ENCODE assay signal across 22 cellular contexts in the genomic region with DNA sequence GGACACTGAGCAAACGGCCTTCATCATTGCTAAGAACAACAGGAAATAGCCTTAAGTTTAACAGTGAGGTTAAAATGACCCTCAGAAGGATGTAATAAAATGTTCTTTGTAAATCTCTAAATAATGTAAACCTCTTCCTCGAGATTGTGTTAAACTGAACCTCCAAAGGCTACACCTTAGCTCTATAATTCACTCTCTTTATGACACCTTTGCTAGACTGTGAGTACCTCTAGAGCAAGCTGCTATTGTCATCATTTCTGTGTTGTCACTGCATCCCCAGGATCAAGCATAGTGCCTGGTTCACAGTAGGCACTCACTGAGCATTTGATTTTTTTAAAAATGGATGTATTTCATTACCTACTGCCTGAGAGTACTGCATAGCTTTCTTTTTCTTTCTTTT. TPM values are rescaled to one million over a fixed set of nuclear protein-coding genes. Genes with fewer than 3 reads are reported as not detected.
DNase-seq lines count a peak whose midpoint lies in the region; ATAC-seq and TF ChIP-seq lines count a peak whose summit lies in the region.
"Had no signal": no experiment of that assay in that cellular context is flagged by ENCODE, and none has a peak within 500 bp of the region (broad histone marks: within the 10 kb centered on the region; RNA-seq: fewer than 3 reads in every experiment).

No MANE protein-coding gene starts in this region.

- ATAC-seq in GM21825 (IDR thresholded peaks at IDR 0.05; ENCODE audit: unreplicated experiment) (no peak), GM18505 (IDR thresholded peaks at IDR 0.05; ENCODE audit: unreplicated experiment) (no peak)
- ATAC-seq: Right ventricle myocardium inferior had no signal

- H3K27ac ChIP-seq in breast epithelium, result no peak overlapping the region
- no peak overlapping the region for H3K27ac ChIP-seq in OCI-LY7 (ENCODE audit: low read depth, low read length, poor library complexity, severe bottlenecking)
- H3K27ac ChIP-seq: 22Rv1, PC-9, SJCRH30 had no signal

- peaks cover 4% of the 10 kb centered on the region for H3K36me3 Mint-ChIP-seq in MCF 10A (ENCODE audit: insufficient read depth, unreplicated experiment)
- H3K36me3 Mint-ChIP-seq in nephron (ENCODE audit: low read depth), result no peaks in the 10 kb centered on the region
- H3K36me3 Mint-ChIP-seq in chondrocyte (ENCODE audit: low read depth), result peaks cover 2% of the 10 kb centered on the region

- no peaks in the 10 kb centered on the region for H3K9me3 ChIP-seq in breast epithelium
- H3K9me3 ChIP-seq in OCI-LY7 (ENCODE audit: low read length), result no peaks in the 10 kb centered on the region
- H3K9me3 ChIP-seq: SJCRH30 had no signal

- POLR2A ChIA-PET in MCF 10A (lab: Yijun Ruan, JAX) (no interaction called here), OCI-LY7 (lab: Charles Lee) (interaction anchor here (0.6 to 1.6 kb wide), 4 partner anchors 10 to 124 kb away, joined by 3 to 6 read pairs (median 3); no protein-coding TSS in a partner anchor)

- no peak overlapping the region for H2AFZ ChIP-seq in OCI-LY7 (ENCODE audit: low read length)
- H2AFZ ChIP-seq: PC-9 had no signal

- intact Hi-C loops in MCF 10A (cut with micrococcal nuclease), result no loop called here
- intact Hi-C loops in breast epithelium (cut with DNase I; ENCODE audit: low total_unique reads), result no loop called here
- intact Hi-C loops in OCI-LY7 (cut with micrococcal nuclease; ENCODE audit: unreplicated experiment), result no loop called here

- H3K9me2 ChIP-seq in OCI-LY7 (ENCODE audit: insufficient read depth, low read length), result no peaks in the 10 kb centered on the region

- no peaks in the 10 kb centered on the region for H4K20me1 ChIP-seq in OCI-LY7 (ENCODE audit: insufficient read depth, low read length)

- TF ChIP-seq POLR2A in breast epithelium (IDR thresholded peaks at IDR 0.05), result no peak
- TF ChIP-seq POLR2A in GM18505 (IDR thresholded peaks at IDR 0.05; ENCODE audit: borderline replicate concordance, extremely low read depth, insufficient read depth, insufficient read length), result no peak

- CTCF ChIA-PET in MCF 10A (lab: Yijun Ruan, JAX) (interaction anchor here (0.7 kb wide), 1 partner anchor 485 kb away, joined by 3 read pairs; no protein-coding TSS in a partner anchor), OCI-LY7 (lab: Charles Lee; ENCODE audit: unreplicated experiment) (no interaction called here)

- DNase-seq in MCF 10A (ENCODE audit: unreplicated experiment) (no peak), breast epithelium (ENCODE audit: low spot score in 2 of 2) (no peak), fibroblast of villous mesenchyme (ENCODE audit: low read depth) (peak; percentile 60), OCI-LY7 (ENCODE audit: low spot score) (no peak), chondrocyte (ENCODE audit: low spot score) (no peak)
- DNase-seq: ACHN, Calu3, DMS153, HCEC 1CT, KG1, NCI-H1092 treated with DMSO at 0.1 percent for 48 hours, NCI-H1436, NCI-H187 treated with DMSO at 0.1 percent for 48 hours, NCI-H524, NCI-H748 treated with DMSO at 0.1 percent for 48 hours, PC-9 had no signal

- H3K9me3 Mint-ChIP-seq in MCF 10A (ENCODE audit: unreplicated experiment) (peaks cover 10% of the 10 kb centered on the region), nephron (peaks cover 5% of the 10 kb centered on the region), chondrocyte (ENCODE audit: low read depth) (peaks cover 10% of the 10 kb centered on the region)

- no peaks in the 10 kb centered on the region for H3K27me3 ChIP-seq in breast epithelium
- H3K27me3 ChIP-seq: SJCRH30 had no signal

- H3K27me3 Mint-ChIP-seq in MCF 10A (ENCODE audit: insufficient read depth, unreplicated experiment) (no peaks in the 10 kb centered on the region), nephron (ENCODE audit: low read depth) (peaks cover 4% of the 10 kb centered on the region), chondrocyte (ENCODE audit: low read depth) (no peaks in the 10 kb centered on the region)

- no peaks in the 10 kb centered on the region for H3K4me1 ChIP-seq in breast epithelium
- H3K4me1 ChIP-seq in OCI-LY7 (ENCODE audit: insufficient read depth, low read length, poor library complexity, severe bottlenecking), result peaks cover 29% of the 10 kb centered on the region
- H3K4me1 ChIP-seq: SJCRH30 had no signal

- no peak overlapping the region for H3K4me3 ChIP-seq in breast epithelium
- no peak overlapping the region for H3K4me3 ChIP-seq in fibroblast of villous mesenchyme (ENCODE audit: low read depth, low read length)
- no peak overlapping the region for H3K4me3 ChIP-seq in OCI-LY7 (ENCODE audit: low read depth, low read length, poor library complexity, severe bottlenecking)
- H3K4me3 ChIP-seq: PC-9, SJCRH30 had no signal

- H3K4me3 Mint-ChIP-seq in MCF 10A (ENCODE audit: unreplicated experiment) (no peak overlapping the region), nephron (no peak overlapping the region), chondrocyte (ENCODE audit: unreplicated experiment) (no peak overlapping the region)

- H3K27ac Mint-ChIP-seq in MCF 10A (ENCODE audit: low read depth, unreplicated experiment), result peak overlapping the region; percentile 37
- peak overlapping the region; percentile 75 to 84 (median 77) for H3K27ac Mint-ChIP-seq in nephron
- H3K27ac Mint-ChIP-seq in chondrocyte (ENCODE audit: unreplicated experiment), result no peak overlapping the region

- H3K4me1 Mint-ChIP-seq in MCF 10A (ENCODE audit: insufficient read depth, unreplicated experiment) (peaks cover 18% of the 10 kb centered on the region), nephron (peaks cover 18% of the 10 kb centered on the region), chondrocyte (ENCODE audit: low read depth) (peaks cover 20% of the 10 kb centered on the region)

- no peak for TF ChIP-seq CTCF in MCF 10A (IDR thresholded peaks at IDR 0.05; ENCODE audit: unreplicated experiment)
- no peak for TF ChIP-seq CTCF in breast epithelium (IDR thresholded peaks at IDR 0.05)
- TF ChIP-seq CTCF in fibroblast of villous mesenchyme (IDR thresholded peaks at IDR 0.05; ENCODE audit: insufficient read depth, low read depth, low read length), result no peak
- TF ChIP-seq CTCF in nephron (IDR thresholded peaks at IDR 0.05; ENCODE audit: unreplicated experiment in 3 of 3), result no peak
- no peak for TF ChIP-seq CTCF in OCI-LY7 (conservative IDR thresholded peaks at IDR 0.05; ENCODE audit: low read length)
- no peak for TF ChIP-seq CTCF in chondrocyte (IDR thresholded peaks at IDR 0.05)

- H3K4me2 ChIP-seq in OCI-LY7 (ENCODE audit: low read length), result no peak overlapping the region
- H3K4me2 ChIP-seq: PC-9 had no signal

- H3K36me3 ChIP-seq in breast epithelium (no peaks in the 10 kb centered on the region), OCI-LY7 (ENCODE audit: insufficient read depth, low read length) (peaks cover 7% of the 10 kb centered on the region)
- H3K36me3 ChIP-seq: SJCRH30 had no signal

- BruUV-seq in MCF 10A (replicated peaks; lab: Mats Ljungman, UMichigan) (no TSS peak), OCI-LY7 (replicated peaks; lab: Mats Ljungman, UMichigan) (no TSS peak)

- no peaks in the 10 kb centered on the region for H3K79me2 ChIP-seq in OCI-LY7 (ENCODE audit: insufficient read depth, low read depth, low read length)

RNA-seq across cellular contexts. Expression of a gene that starts 22.3 kb away (rescaled TPM):
- total RNA-seq in MCF 10A (2022), result 45.9 and 93.3 TPM in 2 replicates
- total RNA-seq in breast epithelium, result 10 to 100 TPM; 36.8 to 61.8 (median 41.3) TPM
- total RNA-seq in fibroblast of villous mesenchyme, result 35.0 and 44.1 TPM in 2 replicates
- 8.4 and 12.2 TPM in 2 replicates for total RNA-seq in OCI-LY7 (2014; rRNA removed; shearing (Covaris generic))
- total RNA-seq in OCI-LY7 (2022), result 23.5 and 24.0 TPM in 2 replicates
- total RNA-seq in chondrocyte, result 45.4 to 49.6 TPM (median 49.4 TPM) in 3 replicates
